Comparison of ENCODE assay signal across 16 cellular contexts in the genomic region with DNA sequence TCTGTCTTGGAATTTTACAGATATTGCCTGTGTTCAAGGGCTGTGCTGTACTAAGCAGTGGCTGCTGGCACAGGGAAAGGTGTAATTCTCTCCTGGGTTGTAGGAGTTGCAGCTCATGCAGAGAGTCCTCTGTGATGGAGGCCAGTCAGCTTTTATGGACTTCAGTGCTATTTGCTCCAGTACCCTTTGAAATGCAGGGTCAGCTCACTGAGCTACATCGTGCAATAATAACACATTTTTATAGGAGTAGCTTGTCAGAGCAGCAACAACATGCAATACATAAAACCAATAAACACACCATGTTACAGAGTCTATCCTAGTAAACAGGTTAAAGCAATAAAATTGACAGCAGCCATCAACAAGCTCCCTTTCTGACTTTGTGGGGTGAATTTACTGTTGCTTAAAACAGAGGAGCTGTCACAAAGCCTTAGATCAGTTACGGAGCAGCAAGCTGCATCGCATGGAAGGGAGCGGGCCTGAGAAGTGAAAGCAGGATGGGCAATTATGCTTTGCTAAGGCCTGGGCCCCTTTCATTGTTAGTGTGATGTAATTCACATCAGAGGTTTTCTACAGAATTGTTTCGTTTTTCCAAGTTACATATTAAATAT. TPM values are rescaled to one million over a fixed set of nuclear protein-coding genes. Genes with fewer than 3 reads are reported as not detected.
"Had no signal": no experiment of that assay in that cellular context is flagged by ENCODE, and none has a peak within 500 bp of the region (broad histone marks: within the 10 kb centered on the region; RNA-seq: fewer than 3 reads in every experiment).

No MANE protein-coding gene starts in this region.

- H3K4me3 ChIP-seq: cardiac muscle cell, lung, prostate gland, sigmoid colon, SJSA1, spleen, stomach, testis, upper lobe of left lung had no signal

- H3K4me1 ChIP-seq: prostate gland, SJSA1 had no signal

- H3K9me3 ChIP-seq: prostate gland, testis had no signal

- H3K27ac ChIP-seq: cardiac muscle cell, prostate gland, sigmoid colon, SJSA1, stomach, testis, upper lobe of left lung had no signal

- DNase-seq: activated CD4-positive, alpha-beta T cell treated with anti-CD3 and anti-CD28 coated beads for 1 hour; activated CD4-positive, alpha-beta T cell treated with anti-CD3 and anti-CD28 coated beads, Interleukin-2, amount 50 U/mL, for 4 hours; activated effector memory CD4-positive, alpha-beta T cell treated with anti-CD3 and anti-CD28 coated beads, Interleukin-2, amount 50 U/mL, for 16 hours; activated T-cell treated with anti-CD3 and anti-CD28 coated beads, Interleukin-2, amount 50 U/mL, for 24 hours; left cardiac atrium; midbrain; sigmoid colon; spleen; stomach; testis; upper lobe of left lung had no signal

- H3K27ac Mint-ChIP-seq: activated T-cell treated with anti-CD3 and anti-CD28 coated beads, Interleukin-2, amount 50 U/mL, for 24 hours had no signal

- H3K4me3 Mint-ChIP-seq: activated T-cell treated with anti-CD3 and anti-CD28 coated beads, Interleukin-2, amount 50 U/mL, for 24 hours had no signal

- H3K27me3 Mint-ChIP-seq: activated T-cell treated with anti-CD3 and anti-CD28 coated beads, Interleukin-2, amount 50 U/mL, for 24 hours had no signal

- ATAC-seq: left cardiac atrium had no signal

- H3K36me3 ChIP-seq: cardiac muscle cell, prostate gland, sigmoid colon, SJSA1, stomach, upper lobe of left lung had no signal

- H3K27me3 ChIP-seq: cardiac muscle cell, sigmoid colon, SJSA1, spleen, stomach, testis, upper lobe of left lung had no signal

RNA-seq across cellular contexts. Expression of gene CD180, which starts 16.8 kb away (rescaled TPM):
- total RNA-seq: astrocyte, cardiac muscle cell, SJSA1 had no signal
- polyA plus RNA-seq: cardiac muscle cell had no signal
